In genomic region chr7:44196450-44196872, GRCh38 we compare ENCODE assay signal across 1 cellular context.
TF ChIP-seq lines count a peak whose summit lies in the region.

No MANE protein-coding gene starts in this region.

TF ChIP-seq in GM12878, 131 proteins besides CTCF, POLR2A, EP300 and RAD21:
- TF ChIP-seq YY1 (IDR thresholded peaks at IDR 0.05; ENCODE audit: low read depth, low read length) (0 out of 2 replicates have a peak, but pooled peaks have one; percentile 27), RAD51 (IDR thresholded peaks at IDR 0.05) (no peak), HSF1 (IDR thresholded peaks at IDR 0.05; ENCODE audit: low read depth, low read length) (no peak), EED (IDR thresholded peaks at IDR 0.05; ENCODE audit: low read depth) (no peak), POU2F2 (IDR thresholded peaks at IDR 0.05; ENCODE audit: borderline replicate concordance, low read depth, low read length) (no peak), SMC3 (IDR thresholded peaks at IDR 0.05; ENCODE audit: borderline replicate concordance, low read length) (peak; percentile 63; the same call in 1 of the 2 replicates), ZSCAN29 (IDR thresholded peaks at IDR 0.05) (no peak), IKZF1 (conservative IDR thresholded peaks at IDR 0.05) (0 out of 2 replicates have a peak, but pooled peaks have one; percentile 29)
